In genomic region chr1:174996474-174996873, GRCh38 we compare ENCODE assay signal across 18 cellular contexts. TPM values are rescaled to one million over a fixed set of nuclear protein-coding genes. Genes with fewer than 3 reads are reported as not detected.
A peak's percentile ranks its signal among the peaks of the same experiment; 100 is the strongest.
DNase-seq lines count a peak whose midpoint lies in the region; ATAC-seq and TF ChIP-seq lines count a peak whose summit lies in the region.
"Had no signal": no experiment of that assay in that cellular context is flagged by ENCODE, and none has a peak within 500 bp of the region (broad histone marks: within the 10 kb centered on the region; RNA-seq: fewer than 3 reads in every experiment).

No MANE protein-coding gene starts in this region.

- peaks cover 24% of the 10 kb centered on the region for H3K4me1 Mint-ChIP-seq in CD8-positive, alpha-beta T cell (ENCODE audit: low read depth)

- no peaks in the 10 kb centered on the region for H3K27me3 Mint-ChIP-seq in CD8-positive, alpha-beta T cell (ENCODE audit: low read depth)
- H3K27me3 Mint-ChIP-seq: B cell had no signal

- H3K9me3 ChIP-seq in CD8-positive, alpha-beta T cell (ENCODE audit: low read length): no peaks in the 10 kb centered on the region
- H3K9me3 ChIP-seq in prostate gland (no peaks in the 10 kb centered on the region), left ventricle myocardium inferior (replicated peaks) (no peaks in the 10 kb centered on the region)

- H3K4me1 ChIP-seq in CD8-positive, alpha-beta T cell (ENCODE audit: insufficient read depth, low read length): peaks cover 20% of the 10 kb centered on the region
- H3K4me1 ChIP-seq in prostate gland (replicated peaks): no peaks in the 10 kb centered on the region
- H3K4me1 ChIP-seq in left ventricle myocardium inferior: peaks cover 30% of the 10 kb centered on the region

- H3K27ac Mint-ChIP-seq in CD8-positive, alpha-beta T cell: peak overlapping the region; percentile 81
- H3K27ac Mint-ChIP-seq: natural killer cell had no signal

- H3K27ac ChIP-seq in CD8-positive, alpha-beta T cell (ENCODE audit: low read depth, low read length): no peak overlapping the region
- H3K27ac ChIP-seq in prostate gland (no peak overlapping the region), left ventricle myocardium inferior (replicated peaks) (no peak overlapping the region)

- no peak for TF ChIP-seq CTCF in CD8-positive, alpha-beta T cell (IDR thresholded peaks at IDR 0.05)
- TF ChIP-seq CTCF in fibroblast of mammary gland (conservative IDR thresholded peaks at IDR 0.05; ENCODE audit: control insufficient read depth, insufficient read depth, low read depth, low read length): no peak
- TF ChIP-seq CTCF in prostate gland (IDR thresholded peaks at IDR 0.05): no peak
- no peak for TF ChIP-seq CTCF in left ventricle myocardium inferior (IDR thresholded peaks at IDR 0.05; ENCODE audit: borderline replicate concordance)

- H3K36me3 ChIP-seq in CD8-positive, alpha-beta T cell (ENCODE audit: insufficient read depth, low read length): no peaks in the 10 kb centered on the region
- H3K36me3 ChIP-seq in prostate gland (no peaks in the 10 kb centered on the region), left ventricle myocardium inferior (no peaks in the 10 kb centered on the region)

- H3K27me3 ChIP-seq in CD8-positive, alpha-beta T cell (ENCODE audit: insufficient read depth, low read length): no peaks in the 10 kb centered on the region
- H3K27me3 ChIP-seq in prostate gland (replicated peaks; ENCODE audit: insufficient read depth) (no peaks in the 10 kb centered on the region), left ventricle myocardium inferior (ENCODE audit: low read depth) (no peaks in the 10 kb centered on the region)

- no peak for ATAC-seq in CD8-positive, alpha-beta T cell
- ATAC-seq in SK-N-SH treated with all-trans-retinoic acid at 6 μM for 48 hours: no peak
- no peak for ATAC-seq in HG03520 (IDR thresholded peaks at IDR 0.05; ENCODE audit: unreplicated experiment)
- ATAC-seq: left ventricle myocardium superior, natural killer cell, Right ventricle myocardium inferior had no signal

- CTCF ChIA-PET in CD8-positive, alpha-beta T cell (lab: Charles Lee): interaction anchor here (1.1 to 3.2 kb wide), 5 partner anchors 13 to 113 kb away, joined by 3 to 13 read pairs (median 5); no protein-coding TSS in a partner anchor

- POLR2A ChIA-PET in CD8-positive, alpha-beta T cell (lab: Charles Lee): interaction anchor here (6.2 kb wide), 1 partner anchor 28 kb away, joined by 167 read pairs; no protein-coding TSS in a partner anchor

- no peak overlapping the region for H3K4me3 Mint-ChIP-seq in CD8-positive, alpha-beta T cell
- H3K4me3 Mint-ChIP-seq: B cell had no signal

- intact Hi-C loops in CD8-positive, alpha-beta T cell (cut with DNase I, micrococcal nuclease): loop anchor here (5.0 to 10.0 kb wide), 4 partner anchors 114 to 1284 kb away; partner anchors contain the start of gene KLHL20 (in 2 of the 2)
- intact Hi-C loops in prostate gland (cut with DNase I) (loop anchor here (5.0 kb wide), 1 partner anchor 224 kb away; no protein-coding TSS in a partner anchor), left ventricle myocardium inferior (cut with micrococcal nuclease) (no loop called here)

- WGBS in prostate gland: 41% methylated on average over 1 of the region's 1 CpG

- H3K36me3 Mint-ChIP-seq in CD8-positive, alpha-beta T cell: peaks cover 14% of the 10 kb centered on the region
- H3K36me3 Mint-ChIP-seq: natural killer cell had no signal

- no peaks in the 10 kb centered on the region for H3K9me3 Mint-ChIP-seq in CD8-positive, alpha-beta T cell
- H3K9me3 Mint-ChIP-seq: natural killer cell had no signal

- no peak overlapping the region for H3K4me3 ChIP-seq in CD8-positive, alpha-beta T cell (ENCODE audit: low read depth, low read length)
- H3K4me3 ChIP-seq in fibroblast of mammary gland (ENCODE audit: control insufficient read depth, low read depth, low read length) (no peak overlapping the region), prostate gland (no peak overlapping the region), left ventricle myocardium inferior (no peak overlapping the region)

- DNase-seq in CD8-positive, alpha-beta T cell: no peak
- peak; percentile 70 for DNase-seq in HT1080 (ENCODE audit: low read depth)
- DNase-seq in fibroblast of mammary gland (ENCODE audit: low read depth): peak; percentile 68
- no peak for DNase-seq in prostate gland (ENCODE audit: low spot score)
- DNase-seq in left ventricle myocardium inferior: no peak
- no peak for DNase-seq in NCI-H2171 treated with DMSO at 0.1 percent for 48 hours (lab: John Stamatoyannopoulos, UW)
- DNase-seq: activated CD4-positive, alpha-beta T cell treated with anti-CD3 and anti-CD28 coated beads, Interleukin-2, amount 50 U/mL, for 4 hours; activated effector memory CD4-positive, alpha-beta T cell treated with anti-CD3 and anti-CD28 coated beads, Interleukin-2, amount 50 U/mL, for 16 hours; hippocampal formation; Karpas-422; left ventricle myocardium superior; natural killer cell; NCI-H2029 treated with DMSO at 0.1 percent for 48 hours; NCI-H748 treated with DMSO at 0.1 percent for 48 hours had no signal

- no peak for TF ChIP-seq POLR2A in prostate gland (IDR thresholded peaks at IDR 0.05)

TF ChIP-seq in SK-N-SH treated with all-trans-retinoic acid at 6 μM for 48 hours, 23 proteins besides CTCF, POLR2A, EP300 and RAD21:
- TF ChIP-seq, protein P1, sequence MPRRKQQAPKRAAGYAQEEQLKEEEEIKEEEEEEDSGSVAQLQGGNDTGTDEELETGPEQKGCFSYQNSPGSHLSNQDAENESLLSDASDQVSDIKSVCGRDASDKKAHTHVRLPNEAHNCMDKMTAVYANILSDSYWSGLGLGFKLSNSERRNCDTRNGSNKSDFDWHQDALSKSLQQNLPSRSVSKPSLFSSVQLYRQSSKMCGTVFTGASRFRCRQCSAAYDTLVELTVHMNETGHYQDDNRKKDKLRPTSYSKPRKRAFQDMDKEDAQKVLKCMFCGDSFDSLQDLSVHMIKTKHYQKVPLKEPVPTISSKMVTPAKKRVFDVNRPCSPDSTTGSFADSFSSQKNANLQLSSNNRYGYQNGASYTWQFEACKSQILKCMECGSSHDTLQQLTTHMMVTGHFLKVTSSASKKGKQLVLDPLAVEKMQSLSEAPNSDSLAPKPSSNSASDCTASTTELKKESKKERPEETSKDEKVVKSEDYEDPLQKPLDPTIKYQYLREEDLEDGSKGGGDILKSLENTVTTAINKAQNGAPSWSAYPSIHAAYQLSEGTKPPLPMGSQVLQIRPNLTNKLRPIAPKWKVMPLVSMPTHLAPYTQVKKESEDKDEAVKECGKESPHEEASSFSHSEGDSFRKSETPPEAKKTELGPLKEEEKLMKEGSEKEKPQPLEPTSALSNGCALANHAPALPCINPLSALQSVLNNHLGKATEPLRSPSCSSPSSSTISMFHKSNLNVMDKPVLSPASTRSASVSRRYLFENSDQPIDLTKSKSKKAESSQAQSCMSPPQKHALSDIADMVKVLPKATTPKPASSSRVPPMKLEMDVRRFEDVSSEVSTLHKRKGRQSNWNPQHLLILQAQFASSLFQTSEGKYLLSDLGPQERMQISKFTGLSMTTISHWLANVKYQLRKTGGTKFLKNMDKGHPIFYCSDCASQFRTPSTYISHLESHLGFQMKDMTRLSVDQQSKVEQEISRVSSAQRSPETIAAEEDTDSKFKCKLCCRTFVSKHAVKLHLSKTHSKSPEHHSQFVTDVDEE (CRISPR knock-in tag; IDR thresholded peaks at IDR 0.05): no peak
- TF ChIP-seq PPARA (CRISPR knock-in tag; IDR thresholded peaks at IDR 0.05; ENCODE audit: borderline replicate concordance) (no peak), BACH2 (CRISPR knock-in tag; IDR thresholded peaks at IDR 0.05; ENCODE audit: borderline replicate concordance) (no peak), ZC3H10 (CRISPR knock-in tag; IDR thresholded peaks at IDR 0.05) (peak; percentile 74; the same call in 1 of the 2 replicates), TOX (CRISPR knock-in tag; IDR thresholded peaks at IDR 0.05; ENCODE audit: borderline replicate concordance) (peak; percentile 12; the same call in 1 of the 2 replicates), TCF4 (CRISPR knock-in tag; IDR thresholded peaks at IDR 0.05; ENCODE audit: borderline replicate concordance) (no peak), ISL1 (CRISPR knock-in tag; IDR thresholded peaks at IDR 0.05) (no peak), ZFP30 (CRISPR knock-in tag; IDR thresholded peaks at IDR 0.05) (no peak)
- TF ChIP-seq, protein P2, sequence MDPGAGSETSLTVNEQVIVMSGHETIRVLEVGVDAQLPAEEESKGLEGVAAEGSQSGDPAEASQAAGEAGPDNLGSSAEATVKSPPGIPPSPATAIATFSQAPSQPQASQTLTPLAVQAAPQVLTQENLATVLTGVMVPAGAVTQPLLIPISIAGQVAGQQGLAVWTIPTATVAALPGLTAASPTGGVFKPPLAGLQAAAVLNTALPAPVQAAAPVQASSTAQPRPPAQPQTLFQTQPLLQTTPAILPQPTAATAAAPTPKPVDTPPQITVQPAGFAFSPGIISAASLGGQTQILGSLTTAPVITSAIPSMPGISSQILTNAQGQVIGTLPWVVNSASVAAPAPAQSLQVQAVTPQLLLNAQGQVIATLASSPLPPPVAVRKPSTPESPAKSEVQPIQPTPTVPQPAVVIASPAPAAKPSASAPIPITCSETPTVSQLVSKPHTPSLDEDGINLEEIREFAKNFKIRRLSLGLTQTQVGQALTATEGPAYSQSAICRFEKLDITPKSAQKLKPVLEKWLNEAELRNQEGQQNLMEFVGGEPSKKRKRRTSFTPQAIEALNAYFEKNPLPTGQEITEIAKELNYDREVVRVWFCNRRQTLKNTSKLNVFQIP (CRISPR knock-in tag; IDR thresholded peaks at IDR 0.05; ENCODE audit: borderline replicate concordance, low read depth): no peak
TF ChIP-seq in SK-N-SH treated with all-trans-retinoic acid at 6 μM for 48 hours: peak in this region for 2.

RNA-seq across cellular contexts. Expression of gene CACYBP, which starts 3.3 kb away (rescaled TPM):
- 100 to 1,000 TPM; 105 to 122 TPM for total RNA-seq in CD8-positive, alpha-beta T cell
- 496 and 516 TPM in 2 replicates for total RNA-seq in HT1080 (2014; rRNA removed; shearing (Covaris generic))
- polyA plus RNA-seq in HT1080 (2015; cell fraction: cytosol; rRNA removed): 260 and 297 TPM in 2 replicates
- polyA plus RNA-seq in HT1080 (2015; cell fraction: nucleus; rRNA removed): 129 TPM in 2 replicates
- total RNA-seq in prostate gland (100 to 1,000 TPM; 151 to 199 TPM), left ventricle myocardium inferior (75.6 TPM)

RNA-seq across cellular contexts. Expression of gene MRPS14, which starts 26.8 kb away (rescaled TPM):
- total RNA-seq in CD8-positive, alpha-beta T cell: 1 to 10 TPM; 6.8 to 7.3 TPM
- 18.8 and 22.2 TPM in 2 replicates for total RNA-seq in HT1080 (2014; rRNA removed; shearing (Covaris generic))
- polyA plus RNA-seq in HT1080 (2015; cell fraction: cytosol; rRNA removed): 17.8 and 20.9 TPM in 2 replicates
- 23.1 and 25.2 TPM in 2 replicates for polyA plus RNA-seq in HT1080 (2015; cell fraction: nucleus; rRNA removed)
- 10 to 100 TPM; 25.6 to 32.1 TPM for total RNA-seq in prostate gland
- 25.4 TPM for total RNA-seq in left ventricle myocardium inferior

Comparison
In these comparisons a context has a peak if more than half of its experiments do, and no peak if none do; other contexts are left out.
1. DNase-seq: peak in HT1080 (single experiment) and fibroblast of mammary gland (single experiment); none in CD8-positive, alpha-beta T cell (0 of 7), prostate gland (single experiment), left ventricle myocardium inferior (single experiment) and NCI-H2171 treated with DMSO at 0.1 percent for 48 hours (single experiment).